In the genomic region with DNA sequence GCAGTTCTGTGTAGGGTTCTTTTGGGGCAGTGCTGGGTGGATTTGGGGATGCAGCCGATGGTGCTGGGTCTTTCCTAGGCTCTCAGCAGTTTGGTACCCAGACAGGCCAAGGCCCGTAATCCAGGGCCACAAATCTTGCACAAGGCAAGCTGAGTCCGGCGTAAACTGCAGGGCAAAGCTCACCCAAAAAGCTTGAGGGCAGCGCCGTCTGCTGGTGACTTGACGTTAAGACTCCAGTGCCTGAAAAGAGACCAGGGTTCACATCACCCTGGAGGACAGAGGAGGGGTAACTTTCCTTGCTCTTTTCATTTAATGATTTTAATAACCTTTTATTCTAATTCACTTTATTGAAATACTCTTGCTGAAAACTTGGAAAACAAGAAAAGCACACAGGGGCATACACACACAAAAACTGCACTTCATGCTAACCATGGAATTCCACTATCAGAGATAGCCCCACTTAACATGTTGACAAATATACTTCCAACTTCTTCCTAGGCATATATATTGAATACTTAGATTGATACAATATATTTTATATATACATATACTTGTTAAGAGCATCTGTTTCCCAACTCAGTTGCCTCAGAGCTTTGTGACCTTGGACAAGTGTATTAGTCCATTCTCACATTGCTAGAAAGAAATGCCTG, we compare ENCODE assay signal across 8 cellular contexts. TPM values are rescaled to one million over a fixed set of nuclear protein-coding genes. Genes with fewer than 3 reads are reported as not detected.
DNase-seq lines count a peak whose midpoint lies in the region; ATAC-seq lines count a peak whose summit lies in the region.

No MANE protein-coding gene starts in this region.

- H3K4me3 Mint-ChIP-seq in activated CD8-positive, alpha-beta T cell treated with anti-CD3 and anti-CD28 coated beads, Interleukin-2, amount 10 ng/mL, durations not matched to agents 7 days and 5 days = no peak overlapping the region
- no peak overlapping the region for H3K4me3 Mint-ChIP-seq in effector memory CD8-positive, alpha-beta T cell

- H3K27ac Mint-ChIP-seq in activated CD8-positive, alpha-beta T cell treated with anti-CD3 and anti-CD28 coated beads, Interleukin-2, amount 10 ng/mL, durations not matched to agents 7 days and 5 days = no peak overlapping the region
- H3K27ac Mint-ChIP-seq in effector memory CD8-positive, alpha-beta T cell = no peak overlapping the region

- CTCF ChIA-PET in activated CD8-positive, alpha-beta T cell treated with anti-CD3 and anti-CD28 coated beads, Interleukin-2, amount 10 ng/mL, durations not matched to agents 7 days and 5 days (lab: Charles Lee) = interaction anchor here (0.6 to 2.0 kb wide), 23 partner anchors 9 to 1004 kb away, joined by 3 to 24 read pairs (median 3); no protein-coding TSS in a partner anchor

- peak; percentile 95 for ATAC-seq in activated CD8-positive, alpha-beta T cell treated with anti-CD3 and anti-CD28 coated beads, Interleukin-2, amount 10 ng/mL, durations not matched to agents 7 days and 5 days
- ATAC-seq in effector memory CD8-positive, alpha-beta T cell (replicated peaks) = peak; percentile 76
- ATAC-seq in GM19035 (IDR thresholded peaks at IDR 0.05; ENCODE audit: unreplicated experiment) = no peak

- H3K27me3 Mint-ChIP-seq in activated CD8-positive, alpha-beta T cell treated with anti-CD3 and anti-CD28 coated beads, Interleukin-2, amount 10 ng/mL, durations not matched to agents 7 days and 5 days (ENCODE audit: low read depth) = peaks cover 5% of the 10 kb centered on the region
- peaks cover 44 to 86% of the 10 kb centered on the region in 2 donors for H3K27me3 Mint-ChIP-seq in effector memory CD8-positive, alpha-beta T cell

- H3K9me3 Mint-ChIP-seq in activated CD8-positive, alpha-beta T cell treated with anti-CD3 and anti-CD28 coated beads, Interleukin-2, amount 10 ng/mL, durations not matched to agents 7 days and 5 days (ENCODE audit: insufficient read depth) = no peaks in the 10 kb centered on the region
- H3K9me3 Mint-ChIP-seq in effector memory CD8-positive, alpha-beta T cell = no peaks in the 10 kb centered on the region

- peaks cover 3% of the 10 kb centered on the region for H3K4me1 Mint-ChIP-seq in activated CD8-positive, alpha-beta T cell treated with anti-CD3 and anti-CD28 coated beads, Interleukin-2, amount 10 ng/mL, durations not matched to agents 7 days and 5 days (ENCODE audit: low read depth)
- peaks cover 0 to 1% of the 10 kb centered on the region in 2 donors for H3K4me1 Mint-ChIP-seq in effector memory CD8-positive, alpha-beta T cell (ENCODE audit: low read depth in 2 of 2)

- DNase-seq in Daoy (ENCODE audit: low read depth) (peak; percentile 74), HPDE6-E6E7 (ENCODE audit: extremely low spot score) (peak; percentile 84), NCI-H82 treated with DMSO at 0.1 percent for 48 hours (lab: John Stamatoyannopoulos, UW; ENCODE audit: unreplicated experiment) (peak; percentile 68), medulla oblongata (ENCODE audit: extremely low spot score) (peak; percentile 94)
- peak; percentile 82 for DNase-seq in activated CD8-positive, alpha-beta T cell treated with anti-CD3 and anti-CD28 coated beads, Interleukin-2, amount 10 ng/mL, durations not matched to agents 7 days and 5 days
- peak; percentile 54 to 64 (median 59) for DNase-seq in effector memory CD8-positive, alpha-beta T cell
- DNase-seq in stimulated activated CD8-positive, alpha-beta memory T cell treated with anti-CD3 and anti-CD28 coated beads, Interleukin-15, amount 100 ng/mL, for 1 hour (ENCODE audit: low read depth) = peak; percentile 49

- POLR2A ChIA-PET in activated CD8-positive, alpha-beta T cell treated with anti-CD3 and anti-CD28 coated beads, Interleukin-2, amount 10 ng/mL, durations not matched to agents 7 days and 5 days (lab: Charles Lee) = interaction anchor here (0.6 kb wide), 1 partner anchor 672 kb away, joined by 4 read pairs; no protein-coding TSS in a partner anchor

- no peaks in the 10 kb centered on the region for H3K36me3 Mint-ChIP-seq in activated CD8-positive, alpha-beta T cell treated with anti-CD3 and anti-CD28 coated beads, Interleukin-2, amount 10 ng/mL, durations not matched to agents 7 days and 5 days (ENCODE audit: low read depth)
- no peaks in the 10 kb centered on the region for H3K36me3 Mint-ChIP-seq in effector memory CD8-positive, alpha-beta T cell (ENCODE audit: insufficient read depth)

RNA-seq across cellular contexts. Expression of a gene that starts 38.9 kb away (rescaled TPM):
- not detected in 2 replicates for total RNA-seq in Daoy (2014; rRNA removed; shearing (Covaris generic))
- total RNA-seq in activated CD8-positive, alpha-beta T cell treated with anti-CD3 and anti-CD28 coated beads, Interleukin-2, amount 10 ng/mL, durations not matched to agents 7 days and 5 days = not detected

RNA-seq across cellular contexts. Expression of a gene that starts 59.5 kb away (rescaled TPM):
- total RNA-seq in Daoy (2014; rRNA removed; shearing (Covaris generic)) = 10.1 and 11.8 TPM in 2 replicates
- total RNA-seq in activated CD8-positive, alpha-beta T cell treated with anti-CD3 and anti-CD28 coated beads, Interleukin-2, amount 10 ng/mL, durations not matched to agents 7 days and 5 days = 100 to 1,000 TPM; 152 to 157 TPM

Comparison
In these comparisons a context has a peak if more than half of its experiments do, and no peak if none do; other contexts are left out.
1. RNA of a gene that starts 59.5 kb away (total RNA-seq): 152 to 157 TPM in activated CD8-positive, alpha-beta T cell treated with anti-CD3 and anti-CD28 coated beads, Interleukin-2, amount 10 ng/mL, durations not matched to agents 7 days and 5 days; 10.1 to 11.8 TPM in Daoy; every median in the first group is over 10 times any median in the second.
2. Peak in every context shown above with its lines, with median percentiles within 50 percentile points of each other: DNase-seq.